In genomic region chr12:116408489-116409217, GRCh38 we compare ENCODE assay signal across 18 cellular contexts.
DNase-seq lines count a peak whose midpoint lies in the region; ATAC-seq, FAIRE-seq and TF ChIP-seq lines count a peak whose summit lies in the region.
"Had no signal": no experiment of that assay in that cellular context is flagged by ENCODE, and none has a peak within 500 bp of the region (broad histone marks: within the 10 kb centered on the region; RNA-seq: fewer than 3 reads in every experiment).

No MANE protein-coding gene starts in this region.

- peaks cover 39% of the 10 kb centered on the region for H3K4me1 ChIP-seq in A549
- H3K4me1 ChIP-seq in IMR-90 (ENCODE audit: control insufficient read depth, insufficient read depth, low read length): peaks cover 8% of the 10 kb centered on the region
- H3K4me1 ChIP-seq: BE2C had no signal

- H3K9ac ChIP-seq in IMR-90 (ENCODE audit: low read depth, low read length): no peak overlapping the region
- H3K9ac ChIP-seq: GM23248 had no signal

- no peak for TF ChIP-seq RAD21 in A549 (conservative IDR thresholded peaks at IDR 0.05 in 1 of 2, IDR thresholded peaks at IDR 0.05 in 1 of 2)
- no peak for TF ChIP-seq RAD21 in IMR-90 (IDR thresholded peaks at IDR 0.05; ENCODE audit: low read length)

- ATAC-seq in A549: no peak
- no peak for ATAC-seq in IMR-90 (ENCODE audit: low read depth)
- ATAC-seq in T-cell (replicated peaks in 1 of 4): no peak
- ATAC-seq: GM12878 had no signal

- in situ Hi-C loops in IMR-90 (cut with MboI; ENCODE audit: low sequenced_read_pairs): no loop called here

- H3K36me3 ChIP-seq in IMR-90 (ENCODE audit: control insufficient read depth, insufficient read depth, low read length): no peaks in the 10 kb centered on the region
- H3K36me3 ChIP-seq: BE2C had no signal

- H3K4me1 Mint-ChIP-seq in nephron progenitor cell (peaks cover 45% of the 10 kb centered on the region), T-cell (peaks cover 3 to 14% (median 6%) of the 10 kb centered on the region in 3 donors)

- no peak overlapping the region for H2AK9ac ChIP-seq in IMR-90 (replicated peaks; ENCODE audit: low read depth, low read length, poor library complexity)

- H3K4me3 ChIP-seq in A549: no peak overlapping the region
- no peak overlapping the region for H3K4me3 ChIP-seq in IMR-90 (ENCODE audit: insufficient read depth, low read depth, low read length)
- H3K4me3 ChIP-seq: GM12878, GM23248 had no signal

- TF ChIP-seq EP300 in A549 (IDR thresholded peaks at IDR 0.05): no peak

- H3K79me1 ChIP-seq in IMR-90 (ENCODE audit: low read depth in 1 of 2, low read length in 2 of 2): no peaks in the 10 kb centered on the region

- POLR2A ChIA-PET in A549 (lab: Yijun Ruan, JAX): no interaction called here
- POLR2A ChIA-PET in IMR-90 (lab: Charles Lee; ENCODE audit: unreplicated experiment): no interaction called here
- POLR2A ChIA-PET in T-cell (lab: Charles Lee): no interaction called here
- POLR2A ChIA-PET in HEK293T (lab: Yijun Ruan, JAX): no interaction called here

- CTCF ChIA-PET in A549 (lab: Yijun Ruan, JAX): interaction anchor here (0.8 to 2.5 kb wide), 2 partner anchors 13 kb away, joined by 4 to 7 read pairs; no protein-coding TSS in a partner anchor
- CTCF ChIA-PET in IMR-90 (lab: Yijun Ruan, JAX): no interaction called here
- CTCF ChIA-PET in T-cell (lab: Charles Lee): no interaction called here
- CTCF ChIA-PET in HEK293T (lab: Yijun Ruan, JAX): no interaction called here

- H3K23ac ChIP-seq in IMR-90 (ENCODE audit: low read depth, low read length): no peak overlapping the region

- no peak overlapping the region for H3K4me3 Mint-ChIP-seq in nephron progenitor cell
- H3K4me3 Mint-ChIP-seq in T-cell: no peak overlapping the region
- H3K4me3 Mint-ChIP-seq: CD4-positive, alpha-beta memory T cell; H9 had no signal

- no peak overlapping the region for H3K18ac ChIP-seq in IMR-90 (ENCODE audit: low read depth, low read length)

- no peak overlapping the region for H2BK15ac ChIP-seq in IMR-90 (ENCODE audit: low read depth, low read length)

- H3K4me2 ChIP-seq in A549: no peak overlapping the region
- no peak overlapping the region for H3K4me2 ChIP-seq in IMR-90 (ENCODE audit: low read depth, low read length)

- H2AFZ ChIP-seq in IMR-90 (replicated peaks; ENCODE audit: low read length, poor library complexity): no peak overlapping the region
- H2AFZ ChIP-seq: GM23248 had no signal

- H2AK5ac ChIP-seq in IMR-90 (ENCODE audit: low read depth, low read length): no peak overlapping the region; the same call in 1 of the 2 replicates

- peak overlapping the region; percentile 10; the same call in 1 of the 2 replicates for H2BK20ac ChIP-seq in IMR-90 (ENCODE audit: low read depth, low read length)

- H4K5ac ChIP-seq in IMR-90 (ENCODE audit: low read depth, low read length): no peak overlapping the region

- DNase-seq in A549 (ENCODE audit: low read depth in 1 of 2, low spot score in 1 of 2) (no peak), IMR-90 (no peak), fibroblast of peridontal ligament (ENCODE audit: extremely low read depth) (peak; percentile 50), nephron progenitor cell (no peak), T-cell (no peak), RCC 7860 (ENCODE audit: low spot score) (no peak), HEK293T (ENCODE audit: extremely low spot score) (no peak)
- no peak for DNase-seq in activated CD4-positive, alpha-beta T cell treated with anti-CD3 and anti-CD28 coated beads, Interleukin-2, amount 50 U/mL, for 4 hours
- DNase-seq: BE2C; CD4-positive, alpha-beta memory T cell; DMS79; GM23248; H9 had no signal

- H3K27me3 Mint-ChIP-seq in nephron progenitor cell (ENCODE audit: low read depth, poor library complexity): peaks cover 9% of the 10 kb centered on the region
- H3K27me3 Mint-ChIP-seq in T-cell: no peaks in the 10 kb centered on the region
- H3K27me3 Mint-ChIP-seq: CD4-positive, alpha-beta memory T cell had no signal

- TF ChIP-seq CTCF in A549 (IDR thresholded peaks at IDR 0.05) (no peak), IMR-90 (conservative IDR thresholded peaks at IDR 0.05; ENCODE audit: low read depth, low read length) (no peak), nephron progenitor cell (IDR thresholded peaks at IDR 0.05) (no peak)

- H4K20me1 ChIP-seq in IMR-90 (ENCODE audit: insufficient read depth, low read length): no peaks in the 10 kb centered on the region

- no peaks in the 10 kb centered on the region for H3K9me3 ChIP-seq in A549
- no peaks in the 10 kb centered on the region for H3K9me3 ChIP-seq in IMR-90 (ENCODE audit: control insufficient read depth, insufficient read depth, low read length)
- H3K9me3 ChIP-seq: BE2C had no signal

- no peaks in the 10 kb centered on the region for H3K9me3 Mint-ChIP-seq in nephron progenitor cell
- H3K9me3 Mint-ChIP-seq in T-cell: no peaks in the 10 kb centered on the region
- H3K9me3 Mint-ChIP-seq: CD4-positive, alpha-beta memory T cell; H9 had no signal

- dilution Hi-C loops in IMR-90 (cut with HindIII; ENCODE audit: low sequenced_read_pairs, unreplicated experiment): no loop called here

- no peak overlapping the region for H3K14ac ChIP-seq in IMR-90 (replicated peaks; ENCODE audit: low read depth, low read length)

- no TSS peak for BruUV-seq in IMR-90 (replicated peaks; lab: Mats Ljungman, UMichigan)

- TF ChIP-seq POLR2A in A549 (IDR thresholded peaks at IDR 0.05; ENCODE audit: low read length) (no peak), IMR-90 (IDR thresholded peaks at IDR 0.05; ENCODE audit: low read depth, low read length) (no peak)

- H3K27me3 ChIP-seq in IMR-90 (ENCODE audit: control insufficient read depth, insufficient read depth, low read length): no peaks in the 10 kb centered on the region
- H3K27me3 ChIP-seq: BE2C had no signal

- no peak overlapping the region for H2BK5ac ChIP-seq in IMR-90 (ENCODE audit: low read depth, low read length, poor library complexity, severe bottlenecking)

- H3K56ac ChIP-seq in IMR-90 (ENCODE audit: extremely low read depth, insufficient read depth, low read length): no peak overlapping the region

- H3K27ac Mint-ChIP-seq in nephron progenitor cell (peak overlapping the region; percentile 10), T-cell (no peak overlapping the region)
- H3K27ac Mint-ChIP-seq: H9 had no signal

- FAIRE-seq in A549 (lab: Jason Lieb, UNC) (no peak), RCC 7860 (lab: Jason Lieb, UNC) (no peak)
- FAIRE-seq: GM12878, GM18507 had no signal

- no peak overlapping the region; the same call in 1 of the 2 replicates for H3K4ac ChIP-seq in IMR-90 (ENCODE audit: low read depth, low read length)

- 89% methylated on average over 13 of the region's 13 CpGs for WGBS in A549 (ENCODE audit: missing lambda C conversion rate)
- WGBS in IMR-90 (ENCODE audit: extremely low coverage in 2 of 2, insufficient read length in 1 of 2), 2 experiments: 60% methylated on average over 2 of the region's 13 CpGs; no CpG with 5 or more reads in 1 of the 2 experiments

- H3K36me3 Mint-ChIP-seq in nephron progenitor cell (ENCODE audit: low read depth) (no peaks in the 10 kb centered on the region), T-cell (no peaks in the 10 kb centered on the region)
- H3K36me3 Mint-ChIP-seq: CD4-positive, alpha-beta memory T cell had no signal

- H3K27ac ChIP-seq in A549 (peak overlapping the region; percentile 27 to 84; a peak in 4 of 6 replicates), IMR-90 (ENCODE audit: insufficient read depth, low read length) (no peak overlapping the region)
- H3K27ac ChIP-seq: 22Rv1, C4-2B, GM23248, HL-60 had no signal

- no peak overlapping the region for H2BK120ac ChIP-seq in IMR-90 (ENCODE audit: low read depth, low read length)

- intact Hi-C loops in IMR-90 (cut with micrococcal nuclease): no loop called here

- no peak overlapping the region for H4K8ac ChIP-seq in IMR-90 (ENCODE audit: low read depth in 2 of 2, low read length in 2 of 2)

- peaks cover 5% of the 10 kb centered on the region for H3K9me1 ChIP-seq in IMR-90 (ENCODE audit: insufficient read depth, low read length)

- H4K91ac ChIP-seq in IMR-90 (ENCODE audit: insufficient read depth, low read depth, low read length): no peak overlapping the region

TF ChIP-seq in A549, 52 proteins besides CTCF, POLR2A, EP300 and RAD21:
- TF ChIP-seq JUNB (IDR thresholded peaks at IDR 0.05) (no peak), HDAC2 (IDR thresholded peaks at IDR 0.05) (no peak)

TF ChIP-seq in IMR-90, 13 proteins besides CTCF, POLR2A, EP300 and RAD21 (continues in another document):
- TF ChIP-seq NFE2L2 (IDR thresholded peaks at IDR 0.05; ENCODE audit: low read depth, low read length): no peak
- TF ChIP-seq SMC3 (IDR thresholded peaks at IDR 0.05; ENCODE audit: low read depth, low read length): no peak
- TF ChIP-seq ELK1 (IDR thresholded peaks at IDR 0.05; ENCODE audit: borderline replicate concordance, low read depth, low read length): no peak
- no peak for TF ChIP-seq MAFK (IDR thresholded peaks at IDR 0.05; ENCODE audit: low read depth, low read length)
- TF ChIP-seq MAZ (IDR thresholded peaks at IDR 0.05; ENCODE audit: borderline replicate concordance, low read depth, low read length): no peak

TF ChIP-seq in HEK293T, 16 proteins besides CTCF, POLR2A, EP300 and RAD21:
- TF ChIP-seq NFRKB (IDR thresholded peaks at IDR 0.05) (no peak), HDGF (IDR thresholded peaks at IDR 0.05; ENCODE audit: borderline replicate concordance) (no peak), FOXK2 (IDR thresholded peaks at IDR 0.05) (no peak), CTBP1 (IDR thresholded peaks at IDR 0.05; ENCODE audit: borderline replicate concordance) (no peak), ELF4 (IDR thresholded peaks at IDR 0.05) (no peak), FOXM1 (IDR thresholded peaks at IDR 0.05; ENCODE audit: borderline replicate concordance) (no peak)
